9 cellular contexts compared by ENCODE assay signal in the genomic region with DNA sequence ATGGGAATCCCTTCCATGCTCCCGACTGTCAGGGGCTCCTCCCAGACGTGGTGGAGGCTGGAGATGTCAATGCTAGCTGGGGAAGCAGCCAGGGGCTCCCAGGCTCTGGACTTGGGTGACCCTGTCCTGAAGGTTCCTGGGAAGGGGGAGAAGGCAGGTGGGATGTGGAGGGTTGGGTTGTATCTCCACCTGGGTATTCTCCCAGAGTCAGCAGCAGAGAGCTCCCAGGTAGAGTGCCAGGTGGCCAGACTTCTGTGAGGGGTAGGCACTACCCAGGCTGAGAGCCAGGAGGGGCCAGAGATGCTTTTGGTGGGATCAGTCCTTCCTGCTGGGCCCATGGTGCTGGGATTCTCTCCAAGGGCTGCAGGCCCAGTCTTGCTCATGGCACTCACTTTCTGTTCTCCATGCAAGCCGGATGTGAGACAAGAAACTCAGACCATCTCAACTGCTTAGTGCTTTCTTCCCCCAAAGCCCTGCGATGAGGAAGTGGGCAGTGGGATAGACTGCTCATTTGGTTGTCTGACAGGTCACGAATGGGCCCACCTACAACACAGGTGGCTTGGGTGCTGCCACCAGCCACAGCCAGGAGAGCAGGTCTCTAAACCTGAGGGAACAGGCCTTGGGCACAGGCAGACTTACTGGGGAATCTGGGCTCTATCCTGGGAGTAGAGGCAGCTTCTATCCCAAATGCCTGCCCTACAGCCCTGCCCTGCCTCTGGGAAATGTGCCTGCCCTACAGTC. TPM values are rescaled to one million over a fixed set of nuclear protein-coding genes. Genes with fewer than 3 reads are reported as not detected.
A peak's percentile ranks its signal among the peaks of the same experiment; 100 is the strongest.
DNase-seq lines count a peak whose midpoint lies in the region; ATAC-seq and TF ChIP-seq lines count a peak whose summit lies in the region.
"Had no signal": no experiment of that assay in that cellular context is flagged by ENCODE, and none has a peak within 500 bp of the region (broad histone marks: within the 10 kb centered on the region; RNA-seq: fewer than 3 reads in every experiment).

No MANE protein-coding gene starts in this region.

- H3K4me3 ChIP-seq in Karpas-422 (ENCODE audit: low read length) (no peak overlapping the region), neural progenitor cell (no peak overlapping the region)
- H3K4me3 ChIP-seq: tibial artery had no signal

- H3K9me3 ChIP-seq in Karpas-422 (ENCODE audit: low read length) (no peaks in the 10 kb centered on the region), neural progenitor cell (ENCODE audit: low read depth) (no peaks in the 10 kb centered on the region)
- H3K9me3 ChIP-seq: tibial artery had no signal

- H3K9me3 Mint-ChIP-seq in memory B cell: no peaks in the 10 kb centered on the region
- no peaks in the 10 kb centered on the region for H3K9me3 Mint-ChIP-seq in neural progenitor cell

- H3K27ac ChIP-seq in Karpas-422 (ENCODE audit: low read length): no peak overlapping the region
- no peak overlapping the region for H3K27ac ChIP-seq in neural progenitor cell
- H3K27ac ChIP-seq: tibial artery had no signal

- H3K27me3 ChIP-seq in Karpas-422 (ENCODE audit: low read length) (no peaks in the 10 kb centered on the region), neural progenitor cell (no peaks in the 10 kb centered on the region)

- H3K9ac ChIP-seq in Karpas-422 (ENCODE audit: low read length): peak overlapping the region; percentile 13; the same call in 1 of the 2 replicates
- no peak overlapping the region for H3K9ac ChIP-seq in neural progenitor cell

- H3K9me2 ChIP-seq in Karpas-422 (replicated peaks; ENCODE audit: insufficient read depth, low read length): no peaks in the 10 kb centered on the region

- DNase-seq in Karpas-422 (peak; percentile 66), memory B cell (ENCODE audit: low spot score in 2 of 2) (peak in 1 of 2 donors; percentile 24), NCI-H146 treated with DMSO at 0.1 percent for 48 hours (lab: John Stamatoyannopoulos, UW; ENCODE audit: unreplicated experiment) (no peak), neural progenitor cell (ENCODE audit: low spot score) (no peak), amygdala (lab: John Stamatoyannopoulos, UW) (no peak)
- DNase-seq in stimulated activated CD4-positive, alpha-beta T cell treated with anti-CD3 and anti-CD28 coated beads, Interleukin-4, amount 100 ng/mL, for 4 hours: no peak

- peak overlapping the region; percentile 70 for H3K27ac Mint-ChIP-seq in memory B cell
- H3K27ac Mint-ChIP-seq in neural progenitor cell: no peak overlapping the region

- no peaks in the 10 kb centered on the region for H4K20me1 ChIP-seq in Karpas-422 (ENCODE audit: insufficient read depth, low read depth, low read length)
- no peaks in the 10 kb centered on the region for H4K20me1 ChIP-seq in neural progenitor cell (ENCODE audit: low read depth)

- H2AFZ ChIP-seq in Karpas-422 (ENCODE audit: low read length): no peak overlapping the region
- H2AFZ ChIP-seq in neural progenitor cell (replicated peaks): no peak overlapping the region

- H3K36me3 ChIP-seq in Karpas-422 (ENCODE audit: insufficient read depth, low read length) (no peaks in the 10 kb centered on the region), neural progenitor cell (no peaks in the 10 kb centered on the region)

- H3K4me2 ChIP-seq in Karpas-422 (ENCODE audit: low read depth, low read length, poor library complexity, severe bottlenecking) (no peak overlapping the region), neural progenitor cell (no peak overlapping the region)

- H3K36me3 Mint-ChIP-seq in memory B cell: peaks cover 3% of the 10 kb centered on the region
- peaks cover 2% of the 10 kb centered on the region for H3K36me3 Mint-ChIP-seq in neural progenitor cell

- no peaks in the 10 kb centered on the region for H3K79me2 ChIP-seq in Karpas-422 (ENCODE audit: low read length)
- no peaks in the 10 kb centered on the region for H3K79me2 ChIP-seq in neural progenitor cell (ENCODE audit: low read depth)

- H3K4me1 Mint-ChIP-seq in memory B cell: peaks cover 25% of the 10 kb centered on the region
- no peaks in the 10 kb centered on the region for H3K4me1 Mint-ChIP-seq in neural progenitor cell

- H3K27me3 Mint-ChIP-seq in memory B cell (peaks cover 4% of the 10 kb centered on the region), neural progenitor cell (ENCODE audit: insufficient read depth, low read depth) (peaks cover 7% of the 10 kb centered on the region)

- H3K4me3 Mint-ChIP-seq in memory B cell (no peak overlapping the region), neural progenitor cell (no peak overlapping the region)

- H3K4me1 ChIP-seq in Karpas-422 (ENCODE audit: low read length) (peaks cover 12% of the 10 kb centered on the region), neural progenitor cell (no peaks in the 10 kb centered on the region)

- H3F3A ChIP-seq in neural progenitor cell (ENCODE audit: low read depth): no peaks in the 10 kb centered on the region

- TF ChIP-seq CTCF in neural progenitor cell (IDR thresholded peaks at IDR 0.05): no peak

- peak; percentile 74 for ATAC-seq in GM18867 (IDR thresholded peaks at IDR 0.05; ENCODE audit: unreplicated experiment)
- ATAC-seq in GM21717 (IDR thresholded peaks at IDR 0.05; ENCODE audit: unreplicated experiment): peak; percentile 77
- ATAC-seq in memory B cell (ENCODE audit: low read depth): peak; percentile 90

RNA-seq across cellular contexts. Expression of a gene that starts 52.5 kb away (rescaled TPM):
- total RNA-seq in Karpas-422 (2014; rRNA removed; shearing (Covaris generic); ENCODE audit: low replicate concordance): not detected in 2 replicates
- total RNA-seq in neural progenitor cell (ENCODE audit: low replicate concordance): 0.09 and 0.31 TPM in 2 replicates
